Comparison of ENCODE assay signal across 1 cellular context in genomic region chr16:56849690-56850680, GRCh38.
A peak's percentile ranks its signal among the peaks of the same experiment; 100 is the strongest.
TF ChIP-seq lines count a peak whose summit lies in the region.

No MANE protein-coding gene starts in this region.

TF ChIP-seq in HepG2, 621 proteins besides CTCF, POLR2A, EP300 and RAD21 (continued from another document and continues in another):
- TF ChIP-seq PBX3 (CRISPR knock-in tag; IDR thresholded peaks at IDR 0.05; ENCODE audit: borderline replicate concordance), result no peak
- no peak for TF ChIP-seq ZFP62 (CRISPR knock-in tag; IDR thresholded peaks at IDR 0.05)
- TF ChIP-seq ZNF160 (CRISPR knock-in tag; IDR thresholded peaks at IDR 0.05), result no peak
- TF ChIP-seq DMAP1 (CRISPR knock-in tag; IDR thresholded peaks at IDR 0.05), result no peak; the same call in 1 of the 2 replicates
- no peak for TF ChIP-seq HMGXB3 (CRISPR knock-in tag; IDR thresholded peaks at IDR 0.05; ENCODE audit: borderline replicate concordance)
- 0 out of 2 replicates have a peak, but pooled peaks have one; percentile 24 for TF ChIP-seq ATF7-NPFF (CRISPR knock-in tag; IDR thresholded peaks at IDR 0.05; ENCODE audit: low read depth)
- no peak for TF ChIP-seq PAF1 (CRISPR knock-in tag; IDR thresholded peaks at IDR 0.05)
- no peak for TF ChIP-seq HOXA7 (CRISPR knock-in tag; IDR thresholded peaks at IDR 0.05)
- no peak for TF ChIP-seq ZBTB25 (CRISPR knock-in tag; IDR thresholded peaks at IDR 0.05)
- no peak for TF ChIP-seq ZNF274 (CRISPR knock-in tag; IDR thresholded peaks at IDR 0.05)
- no peak; the same call in 1 of the 2 replicates for TF ChIP-seq ZNF747 (CRISPR knock-in tag; IDR thresholded peaks at IDR 0.05; ENCODE audit: borderline replicate concordance)
- no peak for TF ChIP-seq GPN1 (CRISPR knock-in tag; IDR thresholded peaks at IDR 0.05; ENCODE audit: borderline replicate concordance)
- no peak for TF ChIP-seq ZNF883 (CRISPR knock-in tag; IDR thresholded peaks at IDR 0.05; ENCODE audit: not compliant biosample characterization)
- TF ChIP-seq HNRNPK (IDR thresholded peaks at IDR 0.05; ENCODE audit: low read depth, low read length, poor library complexity, severe bottlenecking), result no peak
- no peak for TF ChIP-seq LBX2 (CRISPR knock-in tag; IDR thresholded peaks at IDR 0.05; ENCODE audit: borderline replicate concordance)
- TF ChIP-seq TRIM22 (IDR thresholded peaks at IDR 0.05), result no peak
- TF ChIP-seq MAFF (IDR thresholded peaks at IDR 0.05; ENCODE audit: low read depth, low read length), result no peak; the same call in 1 of the 2 replicates
- TF ChIP-seq MIER3 (CRISPR knock-in tag; IDR thresholded peaks at IDR 0.05; ENCODE audit: borderline replicate concordance), result no peak
- TF ChIP-seq GTF3A (CRISPR knock-in tag; conservative IDR thresholded peaks at IDR 0.05), result no peak
- no peak for TF ChIP-seq ZNF879 (CRISPR knock-in tag; IDR thresholded peaks at IDR 0.05)
- no peak for TF ChIP-seq AFF4 (CRISPR knock-in tag; IDR thresholded peaks at IDR 0.05)
- TF ChIP-seq XRCC5 (optimal IDR thresholded peaks at IDR 0.05; ENCODE audit: low read length), result no peak
- no peak for TF ChIP-seq ZNF235 (CRISPR knock-in tag; IDR thresholded peaks at IDR 0.05; ENCODE audit: borderline replicate concordance)
- no peak for TF ChIP-seq ZNF207 (IDR thresholded peaks at IDR 0.05; ENCODE audit: borderline replicate concordance)
- no peak for TF ChIP-seq NFE2L2 (IDR thresholded peaks at IDR 0.05; ENCODE audit: low read length)
- no peak for TF ChIP-seq ZNF709 (CRISPR knock-in tag; IDR thresholded peaks at IDR 0.05)
- no peak for TF ChIP-seq ZNF773 (CRISPR knock-in tag; IDR thresholded peaks at IDR 0.05; ENCODE audit: borderline replicate concordance)
- TF ChIP-seq ELF3 (CRISPR knock-in tag; IDR thresholded peaks at IDR 0.05), result peak; percentile 11
- no peak for TF ChIP-seq ZNF780A (CRISPR knock-in tag; IDR thresholded peaks at IDR 0.05)
- no peak for TF ChIP-seq CBX1 (IDR thresholded peaks at IDR 0.05; ENCODE audit: low read depth)
- TF ChIP-seq FOXP1 (IDR thresholded peaks at IDR 0.05), result no peak
- peak; percentile 46; the same call in 1 of the 2 replicates for TF ChIP-seq FOXP1 (CRISPR knock-in tag; IDR thresholded peaks at IDR 0.05)
- peak; percentile 13; the same call in 1 of the 2 replicates for TF ChIP-seq ARID4A (CRISPR knock-in tag; IDR thresholded peaks at IDR 0.05; ENCODE audit: borderline replicate concordance)
- no peak for TF ChIP-seq ONECUT2 (CRISPR knock-in tag; IDR thresholded peaks at IDR 0.05)
- TF ChIP-seq ZNF44 (CRISPR knock-in tag; IDR thresholded peaks at IDR 0.05), result no peak
- TF ChIP-seq ZNF414 (CRISPR knock-in tag; IDR thresholded peaks at IDR 0.05), result no peak
- peak; percentile 20; the same call in 1 of the 2 replicates for TF ChIP-seq ZSCAN9 (CRISPR knock-in tag; IDR thresholded peaks at IDR 0.05; ENCODE audit: borderline replicate concordance)
- TF ChIP-seq FOXA1 (IDR thresholded peaks at IDR 0.05), result no peak
- peak; percentile 15 for TF ChIP-seq FOXA1 (CRISPR knock-in tag; IDR thresholded peaks at IDR 0.05)
- TF ChIP-seq NR1H2 (CRISPR knock-in tag; IDR thresholded peaks at IDR 0.05; ENCODE audit: borderline replicate concordance, low read depth), result no peak
- TF ChIP-seq MTA3 (CRISPR knock-in tag; IDR thresholded peaks at IDR 0.05), result no peak
- TF ChIP-seq SOX5 (CRISPR knock-in tag; IDR thresholded peaks at IDR 0.05; ENCODE audit: borderline replicate concordance), result peak; percentile 83; the same call in 1 of the 2 replicates
- TF ChIP-seq HHEX (CRISPR knock-in tag; IDR thresholded peaks at IDR 0.05), result no peak
- no peak for TF ChIP-seq EZH2 (conservative IDR thresholded peaks at IDR 0.05; ENCODE audit: low read depth, low read length)
- TF ChIP-seq ARID3A (IDR thresholded peaks at IDR 0.05; ENCODE audit: low read depth, low read length), result no peak
- TF ChIP-seq ZNF251 (CRISPR knock-in tag; IDR thresholded peaks at IDR 0.05), result no peak
